ENCODE assay signal across 1 cellular context in the genomic region with DNA sequence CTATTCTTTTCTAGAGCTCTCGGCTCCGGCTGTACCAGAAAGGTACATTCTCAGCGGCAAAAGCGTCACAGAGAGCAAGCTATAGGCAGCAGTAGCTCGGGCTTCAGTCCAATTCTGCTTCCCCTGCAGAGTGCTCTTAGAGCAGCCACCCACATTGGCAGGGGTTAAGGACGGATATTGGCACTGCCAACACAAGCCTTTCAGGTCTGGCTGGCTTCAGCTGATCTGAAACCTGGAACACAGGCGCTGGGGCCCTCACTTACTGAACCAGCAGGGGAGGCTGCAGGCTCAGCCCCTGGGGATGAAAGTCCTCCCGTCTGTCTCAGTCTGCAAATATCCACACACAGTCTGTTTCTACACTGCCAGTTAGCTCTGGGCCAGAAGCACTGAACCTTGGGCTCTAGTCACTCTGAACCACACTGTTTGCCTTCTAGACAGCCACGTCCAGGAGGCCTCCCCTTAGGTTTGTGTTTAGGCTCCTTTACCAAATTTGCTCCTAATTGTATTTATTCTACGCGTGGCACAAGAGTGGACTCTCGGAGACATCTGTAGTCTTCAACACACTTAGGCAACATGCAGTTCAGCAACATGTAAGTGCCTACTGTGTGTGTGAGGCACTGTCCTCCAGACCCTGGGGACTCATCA.
A peak's percentile ranks its signal among the peaks of the same experiment; 100 is the strongest.
TF ChIP-seq lines count a peak whose summit lies in the region.

No MANE protein-coding gene starts in this region.

TF ChIP-seq in HepG2, 621 proteins besides CTCF, POLR2A, EP300 and RAD21 (continued from another document and continues in another):
- TF ChIP-seq, protein P1, sequence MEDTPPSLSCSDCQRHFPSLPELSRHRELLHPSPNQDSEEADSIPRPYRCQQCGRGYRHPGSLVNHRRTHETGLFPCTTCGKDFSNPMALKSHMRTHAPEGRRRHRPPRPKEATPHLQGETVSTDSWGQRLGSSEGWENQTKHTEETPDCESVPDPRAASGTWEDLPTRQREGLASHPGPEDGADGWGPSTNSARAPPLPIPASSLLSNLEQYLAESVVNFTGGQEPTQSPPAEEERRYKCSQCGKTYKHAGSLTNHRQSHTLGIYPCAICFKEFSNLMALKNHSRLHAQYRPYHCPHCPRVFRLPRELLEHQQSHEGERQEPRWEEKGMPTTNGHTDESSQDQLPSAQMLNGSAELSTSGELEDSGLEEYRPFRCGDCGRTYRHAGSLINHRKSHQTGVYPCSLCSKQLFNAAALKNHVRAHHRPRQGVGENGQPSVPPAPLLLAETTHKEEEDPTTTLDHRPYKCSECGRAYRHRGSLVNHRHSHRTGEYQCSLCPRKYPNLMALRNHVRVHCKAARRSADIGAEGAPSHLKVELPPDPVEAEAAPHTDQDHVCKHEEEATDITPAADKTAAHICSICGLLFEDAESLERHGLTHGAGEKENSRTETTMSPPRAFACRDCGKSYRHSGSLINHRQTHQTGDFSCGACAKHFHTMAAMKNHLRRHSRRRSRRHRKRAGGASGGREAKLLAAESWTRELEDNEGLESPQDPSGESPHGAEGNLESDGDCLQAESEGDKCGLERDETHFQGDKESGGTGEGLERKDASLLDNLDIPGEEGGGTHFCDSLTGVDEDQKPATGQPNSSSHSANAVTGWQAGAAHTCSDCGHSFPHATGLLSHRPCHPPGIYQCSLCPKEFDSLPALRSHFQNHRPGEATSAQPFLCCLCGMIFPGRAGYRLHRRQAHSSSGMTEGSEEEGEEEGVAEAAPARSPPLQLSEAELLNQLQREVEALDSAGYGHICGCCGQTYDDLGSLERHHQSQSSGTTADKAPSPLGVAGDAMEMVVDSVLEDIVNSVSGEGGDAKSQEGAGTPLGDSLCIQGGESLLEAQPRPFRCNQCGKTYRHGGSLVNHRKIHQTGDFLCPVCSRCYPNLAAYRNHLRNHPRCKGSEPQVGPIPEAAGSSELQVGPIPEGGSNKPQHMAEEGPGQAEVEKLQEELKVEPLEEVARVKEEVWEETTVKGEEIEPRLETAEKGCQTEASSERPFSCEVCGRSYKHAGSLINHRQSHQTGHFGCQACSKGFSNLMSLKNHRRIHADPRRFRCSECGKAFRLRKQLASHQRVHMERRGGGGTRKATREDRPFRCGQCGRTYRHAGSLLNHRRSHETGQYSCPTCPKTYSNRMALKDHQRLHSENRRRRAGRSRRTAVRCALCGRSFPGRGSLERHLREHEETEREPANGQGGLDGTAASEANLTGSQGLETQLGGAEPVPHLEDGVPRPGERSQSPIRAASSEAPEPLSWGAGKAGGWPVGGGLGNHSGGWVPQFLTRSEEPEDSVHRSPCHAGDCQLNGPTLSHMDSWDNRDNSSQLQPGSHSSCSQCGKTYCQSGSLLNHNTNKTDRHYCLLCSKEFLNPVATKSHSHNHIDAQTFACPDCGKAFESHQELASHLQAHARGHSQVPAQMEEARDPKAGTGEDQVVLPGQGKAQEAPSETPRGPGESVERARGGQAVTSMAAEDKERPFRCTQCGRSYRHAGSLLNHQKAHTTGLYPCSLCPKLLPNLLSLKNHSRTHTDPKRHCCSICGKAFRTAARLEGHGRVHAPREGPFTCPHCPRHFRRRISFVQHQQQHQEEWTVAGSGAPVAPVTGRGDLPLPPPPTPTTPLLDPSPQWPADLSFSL (CRISPR knock-in tag; IDR thresholded peaks at IDR 0.05) = no peak
- TF ChIP-seq SAFB2 (CRISPR knock-in tag; IDR thresholded peaks at IDR 0.05; ENCODE audit: borderline replicate concordance, low read depth) (no peak), ZNF501 (CRISPR knock-in tag; IDR thresholded peaks at IDR 0.05) (peak; percentile 73), ZNF678 (CRISPR knock-in tag; IDR thresholded peaks at IDR 0.05) (no peak), ZNF253 (CRISPR knock-in tag; IDR thresholded peaks at IDR 0.05; ENCODE audit: borderline replicate concordance) (no peak), ZNF652 (CRISPR knock-in tag; IDR thresholded peaks at IDR 0.05; ENCODE audit: borderline replicate concordance, low read depth) (peak; percentile 47; the same call in 1 of the 2 replicates), KMT2A (CRISPR knock-in tag; IDR thresholded peaks at IDR 0.05) (peak; percentile 55; the same call in 1 of the 2 replicates), ZNF567 (CRISPR knock-in tag; IDR thresholded peaks at IDR 0.05; ENCODE audit: borderline replicate concordance) (0 out of 2 replicates have a peak, but pooled peaks have one; percentile 34), MTA1 (CRISPR knock-in tag; IDR thresholded peaks at IDR 0.05; ENCODE audit: borderline replicate concordance) (0 out of 2 replicates have a peak, but pooled peaks have one; percentile 53), IRF2 (CRISPR knock-in tag; IDR thresholded peaks at IDR 0.05) (peak; percentile 64), ZNF709 (CRISPR knock-in tag; IDR thresholded peaks at IDR 0.05) (no peak), MIER3 (CRISPR knock-in tag; IDR thresholded peaks at IDR 0.05; ENCODE audit: borderline replicate concordance) (peak; percentile 43; the same call in 1 of the 2 replicates), ATF1 (CRISPR knock-in tag; IDR thresholded peaks at IDR 0.05) (no peak), FOXA3 (CRISPR knock-in tag; IDR thresholded peaks at IDR 0.05) (peak; percentile 60), ZKSCAN1 (IDR thresholded peaks at IDR 0.05; ENCODE audit: low read length) (peak; percentile 87), NFE2L2 (IDR thresholded peaks at IDR 0.05; ENCODE audit: low read length) (no peak), MEIS1 (CRISPR knock-in tag; IDR thresholded peaks at IDR 0.05; ENCODE audit: borderline replicate concordance) (0 out of 2 replicates have a peak, but pooled peaks have one; percentile 23), ZNF124 (CRISPR knock-in tag; IDR thresholded peaks at IDR 0.05) (peak; percentile 93), NCOA2 (CRISPR knock-in tag; IDR thresholded peaks at IDR 0.05) (0 out of 2 replicates have a peak, but pooled peaks have one; percentile 36), MIER2 (CRISPR knock-in tag; IDR thresholded peaks at IDR 0.05) (no peak), ZNF30 (CRISPR knock-in tag; IDR thresholded peaks at IDR 0.05) (no peak)
- TF ChIP-seq, protein P2, sequence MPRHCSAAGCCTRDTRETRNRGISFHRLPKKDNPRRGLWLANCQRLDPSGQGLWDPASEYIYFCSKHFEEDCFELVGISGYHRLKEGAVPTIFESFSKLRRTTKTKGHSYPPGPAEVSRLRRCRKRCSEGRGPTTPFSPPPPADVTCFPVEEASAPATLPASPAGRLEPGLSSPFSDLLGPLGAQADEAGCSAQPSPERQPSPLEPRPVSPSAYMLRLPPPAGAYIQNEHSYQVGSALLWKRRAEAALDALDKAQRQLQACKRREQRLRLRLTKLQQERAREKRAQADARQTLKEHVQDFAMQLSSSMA (CRISPR knock-in tag; IDR thresholded peaks at IDR 0.05) = no peak
- TF ChIP-seq, protein P3, sequence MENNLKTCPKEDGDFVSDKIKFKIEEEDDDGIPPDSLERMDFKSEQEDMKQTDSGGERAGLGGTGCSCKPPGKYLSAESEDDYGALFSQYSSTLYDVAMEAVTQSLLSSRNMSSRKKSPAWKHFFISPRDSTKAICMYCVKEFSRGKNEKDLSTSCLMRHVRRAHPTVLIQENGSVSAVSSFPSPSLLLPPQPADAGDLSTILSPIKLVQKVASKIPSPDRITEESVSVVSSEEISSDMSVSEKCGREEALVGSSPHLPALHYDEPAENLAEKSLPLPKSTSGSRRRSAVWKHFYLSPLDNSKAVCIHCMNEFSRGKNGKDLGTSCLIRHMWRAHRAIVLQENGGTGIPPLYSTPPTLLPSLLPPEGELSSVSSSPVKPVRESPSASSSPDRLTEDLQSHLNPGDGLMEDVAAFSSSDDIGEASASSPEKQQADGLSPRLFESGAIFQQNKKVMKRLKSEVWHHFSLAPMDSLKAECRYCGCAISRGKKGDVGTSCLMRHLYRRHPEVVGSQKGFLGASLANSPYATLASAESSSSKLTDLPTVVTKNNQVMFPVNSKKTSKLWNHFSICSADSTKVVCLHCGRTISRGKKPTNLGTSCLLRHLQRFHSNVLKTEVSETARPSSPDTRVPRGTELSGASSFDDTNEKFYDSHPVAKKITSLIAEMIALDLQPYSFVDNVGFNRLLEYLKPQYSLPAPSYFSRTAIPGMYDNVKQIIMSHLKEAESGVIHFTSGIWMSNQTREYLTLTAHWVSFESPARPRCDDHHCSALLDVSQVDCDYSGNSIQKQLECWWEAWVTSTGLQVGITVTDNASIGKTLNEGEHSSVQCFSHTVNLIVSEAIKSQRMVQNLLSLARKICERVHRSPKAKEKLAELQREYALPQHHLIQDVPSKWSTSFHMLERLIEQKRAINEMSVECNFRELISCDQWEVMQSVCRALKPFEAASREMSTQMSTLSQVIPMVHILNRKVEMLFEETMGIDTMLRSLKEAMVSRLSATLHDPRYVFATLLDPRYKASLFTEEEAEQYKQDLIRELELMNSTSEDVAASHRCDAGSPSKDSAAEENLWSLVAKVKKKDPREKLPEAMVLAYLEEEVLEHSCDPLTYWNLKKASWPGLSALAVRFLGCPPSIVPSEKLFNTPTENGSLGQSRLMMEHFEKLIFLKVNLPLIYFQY (CRISPR knock-in tag; IDR thresholded peaks at IDR 0.05; ENCODE audit: borderline replicate concordance) = peak; percentile 57; the same call in 1 of the 2 replicates
- TF ChIP-seq, protein P4, sequence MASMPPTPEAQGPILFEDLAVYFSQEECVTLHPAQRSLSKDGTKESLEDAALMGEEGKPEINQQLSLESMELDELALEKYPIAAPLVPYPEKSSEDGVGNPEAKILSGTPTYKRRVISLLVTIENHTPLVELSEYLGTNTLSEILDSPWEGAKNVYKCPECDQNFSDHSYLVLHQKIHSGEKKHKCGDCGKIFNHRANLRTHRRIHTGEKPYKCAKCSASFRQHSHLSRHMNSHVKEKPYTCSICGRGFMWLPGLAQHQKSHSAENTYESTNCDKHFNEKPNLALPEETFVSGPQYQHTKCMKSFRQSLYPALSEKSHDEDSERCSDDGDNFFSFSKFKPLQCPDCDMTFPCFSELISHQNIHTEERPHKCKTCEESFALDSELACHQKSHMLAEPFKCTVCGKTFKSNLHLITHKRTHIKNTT (CRISPR knock-in tag; IDR thresholded peaks at IDR 0.05) = no peak
- TF ChIP-seq, protein P5, sequence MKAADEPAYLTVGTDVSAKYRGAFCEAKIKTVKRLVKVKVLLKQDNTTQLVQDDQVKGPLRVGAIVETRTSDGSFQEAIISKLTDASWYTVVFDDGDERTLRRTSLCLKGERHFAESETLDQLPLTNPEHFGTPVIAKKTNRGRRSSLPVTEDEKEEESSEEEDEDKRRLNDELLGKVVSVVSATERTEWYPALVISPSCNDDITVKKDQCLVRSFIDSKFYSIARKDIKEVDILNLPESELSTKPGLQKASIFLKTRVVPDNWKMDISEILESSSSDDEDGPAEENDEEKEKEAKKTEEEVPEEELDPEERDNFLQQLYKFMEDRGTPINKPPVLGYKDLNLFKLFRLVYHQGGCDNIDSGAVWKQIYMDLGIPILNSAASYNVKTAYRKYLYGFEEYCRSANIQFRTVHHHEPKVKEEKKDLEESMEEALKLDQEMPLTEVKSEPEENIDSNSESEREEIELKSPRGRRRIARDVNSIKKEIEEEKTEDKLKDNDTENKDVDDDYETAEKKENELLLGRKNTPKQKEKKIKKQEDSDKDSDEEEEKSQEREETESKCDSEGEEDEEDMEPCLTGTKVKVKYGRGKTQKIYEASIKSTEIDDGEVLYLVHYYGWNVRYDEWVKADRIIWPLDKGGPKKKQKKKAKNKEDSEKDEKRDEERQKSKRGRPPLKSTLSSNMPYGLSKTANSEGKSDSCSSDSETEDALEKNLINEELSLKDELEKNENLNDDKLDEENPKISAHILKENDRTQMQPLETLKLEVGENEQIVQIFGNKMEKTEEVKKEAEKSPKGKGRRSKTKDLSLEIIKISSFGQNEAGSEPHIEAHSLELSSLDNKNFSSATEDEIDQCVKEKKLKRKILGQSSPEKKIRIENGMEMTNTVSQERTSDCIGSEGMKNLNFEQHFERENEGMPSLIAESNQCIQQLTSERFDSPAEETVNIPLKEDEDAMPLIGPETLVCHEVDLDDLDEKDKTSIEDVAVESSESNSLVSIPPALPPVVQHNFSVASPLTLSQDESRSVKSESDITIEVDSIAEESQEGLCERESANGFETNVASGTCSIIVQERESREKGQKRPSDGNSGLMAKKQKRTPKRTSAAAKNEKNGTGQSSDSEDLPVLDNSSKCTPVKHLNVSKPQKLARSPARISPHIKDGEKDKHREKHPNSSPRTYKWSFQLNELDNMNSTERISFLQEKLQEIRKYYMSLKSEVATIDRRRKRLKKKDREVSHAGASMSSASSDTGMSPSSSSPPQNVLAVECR (CRISPR knock-in tag; IDR thresholded peaks at IDR 0.05; ENCODE audit: borderline replicate concordance) = peak; percentile 64; the same call in 1 of the 2 replicates
- TF ChIP-seq, protein P6, sequence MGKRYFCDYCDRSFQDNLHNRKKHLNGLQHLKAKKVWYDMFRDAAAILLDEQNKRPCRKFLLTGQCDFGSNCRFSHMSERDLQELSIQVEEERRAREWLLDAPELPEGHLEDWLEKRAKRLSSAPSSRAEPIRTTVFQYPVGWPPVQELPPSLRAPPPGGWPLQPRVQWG (CRISPR knock-in tag; IDR thresholded peaks at IDR 0.05; ENCODE audit: borderline replicate concordance, low read depth) = no peak
- TF ChIP-seq, protein P7, sequence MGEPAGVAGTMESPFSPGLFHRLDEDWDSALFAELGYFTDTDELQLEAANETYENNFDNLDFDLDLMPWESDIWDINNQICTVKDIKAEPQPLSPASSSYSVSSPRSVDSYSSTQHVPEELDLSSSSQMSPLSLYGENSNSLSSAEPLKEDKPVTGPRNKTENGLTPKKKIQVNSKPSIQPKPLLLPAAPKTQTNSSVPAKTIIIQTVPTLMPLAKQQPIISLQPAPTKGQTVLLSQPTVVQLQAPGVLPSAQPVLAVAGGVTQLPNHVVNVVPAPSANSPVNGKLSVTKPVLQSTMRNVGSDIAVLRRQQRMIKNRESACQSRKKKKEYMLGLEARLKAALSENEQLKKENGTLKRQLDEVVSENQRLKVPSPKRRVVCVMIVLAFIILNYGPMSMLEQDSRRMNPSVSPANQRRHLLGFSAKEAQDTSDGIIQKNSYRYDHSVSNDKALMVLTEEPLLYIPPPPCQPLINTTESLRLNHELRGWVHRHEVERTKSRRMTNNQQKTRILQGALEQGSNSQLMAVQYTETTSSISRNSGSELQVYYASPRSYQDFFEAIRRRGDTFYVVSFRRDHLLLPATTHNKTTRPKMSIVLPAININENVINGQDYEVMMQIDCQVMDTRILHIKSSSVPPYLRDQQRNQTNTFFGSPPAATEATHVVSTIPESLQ (CRISPR knock-in tag; conservative IDR thresholded peaks at IDR 0.05) = no peak
- TF ChIP-seq, protein P8, sequence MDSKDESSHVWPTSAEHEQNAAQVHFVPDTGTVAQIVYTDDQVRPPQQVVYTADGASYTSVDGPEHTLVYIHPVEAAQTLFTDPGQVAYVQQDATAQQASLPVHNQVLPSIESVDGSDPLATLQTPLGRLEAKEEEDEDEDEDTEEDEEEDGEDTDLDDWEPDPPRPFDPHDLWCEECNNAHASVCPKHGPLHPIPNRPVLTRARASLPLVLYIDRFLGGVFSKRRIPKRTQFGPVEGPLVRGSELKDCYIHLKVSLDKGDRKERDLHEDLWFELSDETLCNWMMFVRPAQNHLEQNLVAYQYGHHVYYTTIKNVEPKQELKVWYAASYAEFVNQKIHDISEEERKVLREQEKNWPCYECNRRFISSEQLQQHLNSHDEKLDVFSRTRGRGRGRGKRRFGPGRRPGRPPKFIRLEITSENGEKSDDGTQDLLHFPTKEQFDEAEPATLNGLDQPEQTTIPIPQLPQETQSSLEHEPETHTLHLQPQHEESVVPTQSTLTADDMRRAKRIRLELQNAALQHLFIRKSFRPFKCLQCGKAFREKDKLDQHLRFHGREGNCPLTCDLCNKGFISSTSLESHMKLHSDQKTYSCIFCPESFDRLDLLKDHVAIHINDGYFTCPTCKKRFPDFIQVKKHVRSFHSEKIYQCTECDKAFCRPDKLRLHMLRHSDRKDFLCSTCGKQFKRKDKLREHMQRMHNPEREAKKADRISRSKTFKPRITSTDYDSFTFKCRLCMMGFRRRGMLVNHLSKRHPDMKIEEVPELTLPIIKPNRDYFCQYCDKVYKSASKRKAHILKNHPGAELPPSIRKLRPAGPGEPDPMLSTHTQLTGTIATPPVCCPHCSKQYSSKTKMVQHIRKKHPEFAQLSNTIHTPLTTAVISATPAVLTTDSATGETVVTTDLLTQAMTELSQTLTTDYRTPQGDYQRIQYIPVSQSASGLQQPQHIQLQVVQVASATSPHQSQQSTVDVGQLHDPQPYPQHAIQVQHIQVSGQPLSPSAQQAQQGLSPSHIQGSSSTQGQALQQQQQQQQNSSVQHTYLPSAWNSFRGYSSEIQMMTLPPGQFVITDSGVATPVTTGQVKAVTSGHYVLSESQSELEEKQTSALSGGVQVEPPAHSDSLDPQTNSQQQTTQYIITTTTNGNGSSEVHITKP (CRISPR knock-in tag; IDR thresholded peaks at IDR 0.05; ENCODE audit: low read depth) = no peak; the same call in 1 of the 2 replicates
